Comparison of ENCODE assay signal across 17 cellular contexts in genomic region chr6:143258945-143259344, GRCh38.
"Had no signal": no experiment of that assay in that cellular context is flagged by ENCODE, and none has a peak within 500 bp of the region (broad histone marks: within the 10 kb centered on the region; RNA-seq: fewer than 3 reads in every experiment).

No MANE protein-coding gene starts in this region.

- H3K4me3 Mint-ChIP-seq: activated CD8-positive, alpha-beta T cell treated with anti-CD3 and anti-CD28 coated beads, Interleukin-2, amount 10 ng/mL, durations not matched to agents 7 days and 5 days; activated naive CD4-positive, alpha-beta T cell treated with anti-CD3 and anti-CD28 coated beads for 36 hours; activated T-helper 1 cell treated with anti-CD3 and anti-CD28 coated beads, Interleukin-12 subunit alpha, Interleukin-12 subunit beta, Interleukin-2, Interleukin-4 antibody, amounts not matched to agents 30 ng/mL and 10 ng/mL and 1 ng/mL, durations not matched to agents 14 hours and 24 hours and 36 hours; naive thymus-derived CD8-positive, alpha-beta T cell; stimulated activated naive CD8-positive, alpha-beta T cell treated with anti-CD3 and anti-CD28 coated beads, Interleukin-15, amount 100 ng/mL, for 72 hours; WTC11 had no signal

- ATAC-seq: activated CD8-positive, alpha-beta T cell treated with anti-CD3 and anti-CD28 coated beads, Interleukin-2, amount 10 ng/mL, durations not matched to agents 7 days and 5 days; heart right ventricle; naive thymus-derived CD8-positive, alpha-beta T cell; stimulated activated naive CD8-positive, alpha-beta T cell treated with anti-CD3 and anti-CD28 coated beads, Interleukin-15, amount 100 ng/mL, for 72 hours; WTC11 had no signal

- H3K27ac Mint-ChIP-seq: activated CD8-positive, alpha-beta T cell treated with anti-CD3 and anti-CD28 coated beads, Interleukin-2, amount 10 ng/mL, durations not matched to agents 7 days and 5 days; activated naive CD4-positive, alpha-beta T cell treated with anti-CD3 and anti-CD28 coated beads for 36 hours; activated T-helper 1 cell treated with anti-CD3 and anti-CD28 coated beads, Interleukin-12 subunit alpha, Interleukin-12 subunit beta, Interleukin-2, Interleukin-4 antibody, amounts not matched to agents 30 ng/mL and 10 ng/mL and 1 ng/mL, durations not matched to agents 14 hours and 24 hours and 36 hours; naive thymus-derived CD8-positive, alpha-beta T cell; stimulated activated naive CD8-positive, alpha-beta T cell treated with anti-CD3 and anti-CD28 coated beads, Interleukin-15, amount 100 ng/mL, for 72 hours; WTC11 had no signal

- H3K9me3 ChIP-seq: neutrophil, testis had no signal

- H3K27ac ChIP-seq: coronary artery, heart right ventricle, neutrophil, testis had no signal

- H3K36me3 ChIP-seq: heart right ventricle, neutrophil had no signal

- H3K27me3 ChIP-seq: heart right ventricle, neutrophil, testis had no signal

- DNase-seq: activated CD4-positive, alpha-beta T cell treated with anti-CD3 and anti-CD28 coated beads for 48 hours; activated CD8-positive, alpha-beta T cell treated with anti-CD3 and anti-CD28 coated beads, Interleukin-2, amount 10 ng/mL, durations not matched to agents 7 days and 5 days; activated naive CD4-positive, alpha-beta T cell treated with anti-CD3 and anti-CD28 coated beads for 36 hours; caudate nucleus; effector CD4-positive, alpha-beta T cell; foreskin melanocyte; heart right ventricle; naive thymus-derived CD8-positive, alpha-beta T cell; retina; stimulated activated CD4-positive, alpha-beta T cell treated with anti-CD3 and anti-CD28 coated beads, Interleukin-4, amount 100 ng/mL, for 1 hour; stimulated activated CD8-positive, alpha-beta memory T cell treated with anti-CD3 and anti-CD28 coated beads, Interleukin-4, amount 100 ng/mL, for 48 hours; stimulated activated naive CD8-positive, alpha-beta T cell treated with anti-CD3 and anti-CD28 coated beads, Interleukin-15, amount 100 ng/mL, for 72 hours; testis had no signal

- H3K4me1 ChIP-seq: heart right ventricle, testis had no signal

- H3K4me3 ChIP-seq: coronary artery, heart right ventricle, testis had no signal

- H3K4me1 Mint-ChIP-seq: naive thymus-derived CD8-positive, alpha-beta T cell; stimulated activated naive CD8-positive, alpha-beta T cell treated with anti-CD3 and anti-CD28 coated beads, Interleukin-15, amount 100 ng/mL, for 72 hours had no signal

- H3K27me3 Mint-ChIP-seq: naive thymus-derived CD8-positive, alpha-beta T cell; stimulated activated naive CD8-positive, alpha-beta T cell treated with anti-CD3 and anti-CD28 coated beads, Interleukin-15, amount 100 ng/mL, for 72 hours had no signal
